Comparison of ENCODE assay signal across 1 cellular context in the genomic region with DNA sequence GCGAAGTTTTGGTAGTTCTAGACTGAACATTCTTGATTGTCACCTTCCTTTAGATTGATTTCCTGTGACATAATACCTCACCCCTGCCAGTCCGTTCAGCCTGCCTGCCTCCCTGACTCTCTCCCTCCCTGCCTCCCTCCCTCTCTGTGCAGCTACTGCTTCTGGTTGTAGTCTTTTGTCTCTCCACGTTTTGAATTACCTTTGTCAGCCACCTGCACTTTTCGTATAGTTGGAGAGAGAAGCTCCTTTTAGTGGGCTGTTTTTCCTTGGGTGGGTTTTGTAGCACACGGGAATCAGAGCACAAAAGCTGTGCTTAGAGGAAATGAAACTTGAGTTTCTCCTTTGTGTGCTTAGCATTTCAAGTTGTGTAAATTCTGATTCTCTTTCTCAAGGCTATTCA.
TF ChIP-seq lines count a peak whose summit lies in the region.

No MANE protein-coding gene starts in this region.

TF ChIP-seq in SK-N-SH treated with all-trans-retinoic acid at 6 μM for 48 hours, 23 proteins besides CTCF, POLR2A, EP300 and RAD21 (continued from another document):
- TF ChIP-seq, protein P1, sequence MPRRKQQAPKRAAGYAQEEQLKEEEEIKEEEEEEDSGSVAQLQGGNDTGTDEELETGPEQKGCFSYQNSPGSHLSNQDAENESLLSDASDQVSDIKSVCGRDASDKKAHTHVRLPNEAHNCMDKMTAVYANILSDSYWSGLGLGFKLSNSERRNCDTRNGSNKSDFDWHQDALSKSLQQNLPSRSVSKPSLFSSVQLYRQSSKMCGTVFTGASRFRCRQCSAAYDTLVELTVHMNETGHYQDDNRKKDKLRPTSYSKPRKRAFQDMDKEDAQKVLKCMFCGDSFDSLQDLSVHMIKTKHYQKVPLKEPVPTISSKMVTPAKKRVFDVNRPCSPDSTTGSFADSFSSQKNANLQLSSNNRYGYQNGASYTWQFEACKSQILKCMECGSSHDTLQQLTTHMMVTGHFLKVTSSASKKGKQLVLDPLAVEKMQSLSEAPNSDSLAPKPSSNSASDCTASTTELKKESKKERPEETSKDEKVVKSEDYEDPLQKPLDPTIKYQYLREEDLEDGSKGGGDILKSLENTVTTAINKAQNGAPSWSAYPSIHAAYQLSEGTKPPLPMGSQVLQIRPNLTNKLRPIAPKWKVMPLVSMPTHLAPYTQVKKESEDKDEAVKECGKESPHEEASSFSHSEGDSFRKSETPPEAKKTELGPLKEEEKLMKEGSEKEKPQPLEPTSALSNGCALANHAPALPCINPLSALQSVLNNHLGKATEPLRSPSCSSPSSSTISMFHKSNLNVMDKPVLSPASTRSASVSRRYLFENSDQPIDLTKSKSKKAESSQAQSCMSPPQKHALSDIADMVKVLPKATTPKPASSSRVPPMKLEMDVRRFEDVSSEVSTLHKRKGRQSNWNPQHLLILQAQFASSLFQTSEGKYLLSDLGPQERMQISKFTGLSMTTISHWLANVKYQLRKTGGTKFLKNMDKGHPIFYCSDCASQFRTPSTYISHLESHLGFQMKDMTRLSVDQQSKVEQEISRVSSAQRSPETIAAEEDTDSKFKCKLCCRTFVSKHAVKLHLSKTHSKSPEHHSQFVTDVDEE (CRISPR knock-in tag; IDR thresholded peaks at IDR 0.05): no peak
- TF ChIP-seq ZNF8 (CRISPR knock-in tag; IDR thresholded peaks at IDR 0.05): no peak
TF ChIP-seq in SK-N-SH treated with all-trans-retinoic acid at 6 μM for 48 hours: peak in this region for 0.
